Comparison of ENCODE assay signal across 21 cellular contexts in genomic region chr12:91191516-91192111, GRCh38. TPM values are rescaled to one million over a fixed set of nuclear protein-coding genes. Genes with fewer than 3 reads are reported as not detected.
A peak's percentile ranks its signal among the peaks of the same experiment; 100 is the strongest.
DNase-seq lines count a peak whose midpoint lies in the region; FAIRE-seq lines count a peak whose summit lies in the region.
"Had no signal": no experiment of that assay in that cellular context is flagged by ENCODE, and none has a peak within 500 bp of the region (broad histone marks: within the 10 kb centered on the region; RNA-seq: fewer than 3 reads in every experiment).

No MANE protein-coding gene starts in this region.

- no peak overlapping the region for H3K4me3 ChIP-seq in small intestine (ENCODE audit: low read depth in 1 of 2, low read length in 2 of 2)
- H3K4me3 ChIP-seq: HAP-1 had no signal

- WGBS in small intestine, 3 donors = 60 to 62% (median 60%) methylated on average over 2 of the region's 2 CpGs

- H3K9me3 ChIP-seq in small intestine (ENCODE audit: control insufficient read depth, low read depth) = no peaks in the 10 kb centered on the region
- H3K9me3 ChIP-seq: HAP-1 had no signal

- FAIRE-seq in small intestine (lab: Jason Lieb, UNC) = peak; percentile 84
- FAIRE-seq: G401.6, HTR-8/SVneo had no signal

- DNase-seq in NCI-H226 = peak; percentile 15
- peak; percentile 37 for DNase-seq in cerebellar cortex (ENCODE audit: low spot score)
- peak; percentile 27 for DNase-seq in iris pigment epithelial cell (ENCODE audit: low read depth)
- no peak for DNase-seq in small intestine
- no peak for DNase-seq in anterior cingulate cortex (lab: John Stamatoyannopoulos, UW)
- DNase-seq in caudate nucleus (lab: John Stamatoyannopoulos, UW) = no peak
- no peak for DNase-seq in kidney tubule cell (ENCODE audit: low spot score)
- DNase-seq: ACHN, AML-193, DND-41, Karpas-422, NCI-H1048, NCI-H1436, NCI-H2029, NCI-H69, Right ventricle myocardium superior had no signal

- H3K27ac ChIP-seq in small intestine (ENCODE audit: low read depth in 1 of 2, low read length in 1 of 2) (no peak overlapping the region), caudate nucleus (ENCODE audit: low read depth, low read length) (no peak overlapping the region)

- no peaks in the 10 kb centered on the region for H3K36me3 ChIP-seq in small intestine (ENCODE audit: control insufficient read depth in 2 of 2, insufficient read depth in 2 of 2, low read length in 2 of 2)
- H3K36me3 ChIP-seq: HAP-1 had no signal

- H3K27me3 ChIP-seq in small intestine (ENCODE audit: control insufficient read depth in 2 of 2, insufficient read depth in 2 of 2, low read length in 2 of 2) = no peaks in the 10 kb centered on the region

- no peaks in the 10 kb centered on the region for H3K4me1 ChIP-seq in small intestine (ENCODE audit: control insufficient read depth in 2 of 2, insufficient read depth in 1 of 2, low read depth in 1 of 2, low read length in 1 of 2)
- H3K4me1 ChIP-seq: HAP-1 had no signal

RNA-seq across cellular contexts. Expression of gene DCN, which starts 9.0 kb away (rescaled TPM):
- 100 to 1,000 TPM in 1 of 3 donors, 10 to 100 TPM in 1, 1 to 10 TPM in 1; 8.1 to 390 (median 55.4) TPM for polyA plus RNA-seq in small intestine
- polyA plus RNA-seq: CD14-positive monocyte, IgD-negative memory B cell had no signal

Comparison
In these comparisons a context has a peak if more than half of its experiments do, and no peak if none do; other contexts are left out.
1. DNase-seq: peak in NCI-H226 (single experiment), cerebellar cortex (single experiment) and iris pigment epithelial cell (single experiment); none in small intestine (single experiment), anterior cingulate cortex (0 of 58), caudate nucleus (0 of 61) and kidney tubule cell (single experiment).